Comparison of ENCODE assay signal across 10 cellular contexts in the genomic region with DNA sequence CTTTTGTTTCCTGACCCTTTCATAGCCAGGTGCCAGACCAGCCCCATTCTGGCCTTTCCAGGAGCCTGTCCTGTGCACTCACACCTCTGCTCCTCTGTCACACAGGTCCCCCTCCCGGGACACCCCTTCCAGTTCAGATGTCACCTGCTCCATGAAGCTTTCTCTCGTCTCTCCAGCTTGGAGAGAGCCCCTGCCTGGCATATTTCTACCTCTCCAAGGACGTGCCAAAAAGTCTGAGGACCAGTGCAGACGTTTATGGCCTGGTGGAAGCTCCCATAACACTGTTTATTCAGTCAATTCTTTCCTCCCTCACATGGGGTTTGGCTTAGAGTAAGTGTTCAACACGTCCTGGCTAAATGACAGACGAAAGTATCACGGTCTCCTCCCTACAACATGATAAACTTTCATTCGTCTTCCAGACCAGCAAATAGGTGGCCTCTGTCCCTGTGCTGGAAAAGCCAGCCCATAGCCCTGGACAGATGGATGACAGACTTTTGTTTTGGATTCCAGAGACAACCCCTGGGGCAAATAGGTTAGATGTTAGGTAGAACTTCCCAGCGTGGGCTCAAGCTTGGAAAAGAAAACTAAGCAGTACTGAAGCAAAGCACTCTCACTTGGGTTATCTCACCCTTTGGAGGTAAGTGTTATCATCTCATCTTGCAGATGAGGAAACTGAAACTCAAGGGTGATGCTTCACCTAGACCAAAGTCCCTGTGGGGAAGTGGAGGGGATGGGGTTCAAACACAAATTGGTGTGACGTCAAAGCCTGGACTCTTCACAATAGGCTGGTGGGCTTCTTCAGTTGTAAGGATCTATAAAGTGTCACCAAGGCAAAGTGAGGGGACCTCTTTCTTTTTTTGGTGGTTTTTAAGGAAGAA. TPM values are rescaled to one million over a fixed set of nuclear protein-coding genes. Genes with fewer than 3 reads are reported as not detected.
DNase-seq lines count a peak whose midpoint lies in the region; ATAC-seq, FAIRE-seq and TF ChIP-seq lines count a peak whose summit lies in the region.
"Had no signal": no experiment of that assay in that cellular context is flagged by ENCODE, and none has a peak within 500 bp of the region (broad histone marks: within the 10 kb centered on the region; RNA-seq: fewer than 3 reads in every experiment).

No MANE protein-coding gene starts in this region.

- H2AFZ ChIP-seq in K562 (ENCODE audit: low read depth, low read length): no peak overlapping the region

- no peaks in the 10 kb centered on the region for H3K9me3 Mint-ChIP-seq in natural killer cell

- H3K4me2 ChIP-seq in K562 (ENCODE audit: insufficient read depth, low read length): no peak overlapping the region

- no peaks in the 10 kb centered on the region for H3K27me3 ChIP-seq in A673 (replicated peaks; ENCODE audit: insufficient read depth, low read depth, low read length, poor library complexity)
- no peaks in the 10 kb centered on the region for H3K27me3 ChIP-seq in K562 (ENCODE audit: control insufficient read depth in 2 of 2, insufficient read depth in 2 of 2, low read length in 2 of 2)

- H3K9me3 ChIP-seq in A673 (ENCODE audit: low read depth, low read length, poor library complexity, severe bottlenecking): no peaks in the 10 kb centered on the region
- no peaks in the 10 kb centered on the region for H3K9me3 ChIP-seq in K562 (replicated peaks; ENCODE audit: control insufficient read depth, insufficient read depth, low read depth, low read length)

- H3K4me1 ChIP-seq in A673 (ENCODE audit: insufficient read depth, low read length, poor library complexity, severe bottlenecking): peaks cover 12% of the 10 kb centered on the region
- peaks cover 33 to 50% of the 10 kb centered on the region in 2 experiments for H3K4me1 ChIP-seq in K562 (replicated peaks in 1 of 2; ENCODE audit: control insufficient read depth in 2 of 2, insufficient read depth in 2 of 2, low read length in 2 of 2)

- intact Hi-C loops in A673 (cut with micrococcal nuclease; ENCODE audit: unreplicated experiment): no loop called here
- intact Hi-C loops in K562 (cut with micrococcal nuclease): no loop called here
- intact Hi-C loops in natural killer cell (cut with micrococcal nuclease): no loop called here

- H3K27ac Mint-ChIP-seq in natural killer cell: peak overlapping the region in 1 of 2 donors; percentile 78

- H3K4me3 Mint-ChIP-seq in natural killer cell: peak overlapping the region; percentile 92

- peaks cover 18% of the 10 kb centered on the region for H3K79me2 ChIP-seq in K562 (ENCODE audit: control insufficient read depth, insufficient read depth, low read length)

- H3K4me3 ChIP-seq in A673 (ENCODE audit: low read depth, low read length, poor library complexity, severe bottlenecking): no peak overlapping the region
- H3K4me3 ChIP-seq in K562: no peak overlapping the region

- H3K4me1 Mint-ChIP-seq in natural killer cell: peaks cover 45 to 65% of the 10 kb centered on the region in 2 donors

- H3K36me3 ChIP-seq in A673 (ENCODE audit: insufficient read depth, low read length, poor library complexity, severe bottlenecking): no peaks in the 10 kb centered on the region
- H3K36me3 ChIP-seq in K562 (ENCODE audit: control insufficient read depth, insufficient read depth, low read length): no peaks in the 10 kb centered on the region

- TF ChIP-seq POLR2A in K562 (conservative IDR thresholded peaks at IDR 0.05): no peak

- TF ChIP-seq CTCF in A673 (conservative IDR thresholded peaks at IDR 0.05; ENCODE audit: low read depth, low read length) (no peak), K562 (IDR thresholded peaks at IDR 0.05 in 2 of 3, conservative IDR thresholded peaks at IDR 0.05 in 1 of 3; ENCODE audit: insufficient read depth in 2 of 3, low read depth in 1 of 3, low read length in 3 of 3) (no peak), natural killer cell (IDR thresholded peaks at IDR 0.05) (no peak)

- no peaks in the 10 kb centered on the region for H3K27me3 Mint-ChIP-seq in natural killer cell (ENCODE audit: low read depth in 2 of 2)

- DNase-seq in A673 (ENCODE audit: low spot score) (no peak), K562 (ENCODE audit: extremely low read depth in 1 of 4, low spot score in 3 of 4) (no peak), natural killer cell (no peak), NCI-H1048 (lab: John Stamatoyannopoulos, UW) (no peak), T1000 (lab: John Stamatoyannopoulos, UW) (no peak)
- DNase-seq: activated CD8-positive, alpha-beta memory T cell treated with anti-CD3 and anti-CD28 coated beads, Interleukin-2, amount 50 U/mL, for 4 hours; mesendoderm had no signal

- H4K20me1 ChIP-seq in K562 (replicated peaks; ENCODE audit: control insufficient read depth, insufficient read depth, low read length): peaks cover 29% of the 10 kb centered on the region

- CTCF ChIA-PET in A673 (lab: Charles Lee): no interaction called here
- CTCF ChIA-PET in K562 (lab: Yijun Ruan, JAX; ENCODE audit: low intra/inter-chr PET ratio): no interaction called here

- H3K27ac ChIP-seq in A673 (ENCODE audit: low read depth, low read length, poor library complexity, severe bottlenecking) (no peak overlapping the region), K562 (ENCODE audit: extremely low read depth, low read depth, low read length) (no peak overlapping the region)

- peak overlapping the region in 1 of 2 experiments; percentile 53; a peak in 2 of 4 replicates for H3K9ac ChIP-seq in K562 (ENCODE audit: insufficient read depth in 1 of 2, low read depth in 2 of 2, low read length in 2 of 2)

- ATAC-seq in GM19468 (IDR thresholded peaks at IDR 0.05; ENCODE audit: extremely low read depth, unreplicated experiment): peak; percentile 21
- ATAC-seq in K562: no peak
- ATAC-seq in natural killer cell: peak in 2 of 3 donors; percentile 13 to 29
- ATAC-seq in HG03354 (IDR thresholded peaks at IDR 0.05; ENCODE audit: poor library complexity, severe bottlenecking, unreplicated experiment): no peak
- no peak for ATAC-seq in HG03097 (IDR thresholded peaks at IDR 0.05; ENCODE audit: low FRiP score, unreplicated experiment)

- 26% methylated on average over 10 of the region's 10 CpGs for WGBS in K562 (ENCODE audit: insufficient coverage, low coverage, missing lambda C conversion rate)

- H3K9me1 ChIP-seq in K562 (ENCODE audit: control insufficient read depth, insufficient read depth, low read length): no peaks in the 10 kb centered on the region

- H3K36me3 Mint-ChIP-seq in natural killer cell: no peaks in the 10 kb centered on the region

- no peak for TF ChIP-seq RAD21 in K562 (CRISPR knock-in tag; conservative IDR thresholded peaks at IDR 0.05 in 1 of 2, IDR thresholded peaks at IDR 0.05 in 1 of 2)

- FAIRE-seq in K562 (lab: Jason Lieb, UNC): peak; percentile 78

- BruUV-seq in A673 (replicated peaks; lab: Mats Ljungman, UMichigan): TSS peak; percentile 22
- TSS peak; percentile 36 for BruUV-seq in K562 (replicated peaks; lab: Mats Ljungman, UMichigan)

- in situ Hi-C loops in K562 (cut with MboI): no loop called here

- POLR2A ChIA-PET in A673 (lab: Charles Lee; ENCODE audit: low non-redundant PET) (no interaction called here), K562 (lab: Yijun Ruan, JAX) (no interaction called here)

- TF ChIP-seq EP300 in K562 (IDR thresholded peaks at IDR 0.05; ENCODE audit: low read length): no peak

TF ChIP-seq in K562, 482 proteins besides CTCF, POLR2A, EP300 and RAD21 (continues in another document):
- TF ChIP-seq SNIP1 (IDR thresholded peaks at IDR 0.05; ENCODE audit: low read depth): no peak
- no peak for TF ChIP-seq NFATC3 (IDR thresholded peaks at IDR 0.05)
- no peak for TF ChIP-seq POLR2AphosphoS2 (IDR thresholded peaks at IDR 0.05; ENCODE audit: low read length)
- TF ChIP-seq MCM7 (IDR thresholded peaks at IDR 0.05): no peak
- no peak for TF ChIP-seq ZNF239 (CRISPR knock-in tag; IDR thresholded peaks at IDR 0.05)
- TF ChIP-seq, protein P1, sequence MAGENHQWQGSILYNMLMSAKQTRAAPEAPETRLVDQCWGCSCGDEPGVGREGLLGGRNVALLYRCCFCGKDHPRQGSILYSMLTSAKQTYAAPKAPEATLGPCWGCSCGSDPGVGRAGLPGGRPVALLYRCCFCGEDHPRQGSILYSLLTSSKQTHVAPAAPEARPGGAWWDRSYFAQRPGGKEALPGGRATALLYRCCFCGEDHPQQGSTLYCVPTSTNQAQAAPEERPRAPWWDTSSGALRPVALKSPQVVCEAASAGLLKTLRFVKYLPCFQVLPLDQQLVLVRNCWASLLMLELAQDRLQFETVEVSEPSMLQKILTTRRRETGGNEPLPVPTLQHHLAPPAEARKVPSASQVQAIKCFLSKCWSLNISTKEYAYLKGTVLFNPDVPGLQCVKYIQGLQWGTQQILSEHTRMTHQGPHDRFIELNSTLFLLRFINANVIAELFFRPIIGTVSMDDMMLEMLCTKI (IDR thresholded peaks at IDR 0.05; ENCODE audit: partially characterized antibody): no peak
- TF ChIP-seq RNF2 (IDR thresholded peaks at IDR 0.05): no peak
- no peak for TF ChIP-seq DMBX1 (CRISPR knock-in tag; IDR thresholded peaks at IDR 0.05; ENCODE audit: borderline replicate concordance)
- no peak for TF ChIP-seq EWSR1 (IDR thresholded peaks at IDR 0.05; ENCODE audit: borderline replicate concordance, low read depth, partially characterized antibody)
- TF ChIP-seq MAZ (CRISPR knock-in tag; conservative IDR thresholded peaks at IDR 0.05 in 1 of 2, IDR thresholded peaks at IDR 0.05 in 1 of 2): no peak
- no peak for TF ChIP-seq RBM22 (IDR thresholded peaks at IDR 0.05; ENCODE audit: low read depth, low read length, poor library complexity, severe bottlenecking)

RNA-seq across cellular contexts. Expression of a gene that starts 52.9 kb away (rescaled TPM):
- total RNA-seq in A673 (2021) (31.5 and 37.7 TPM in 2 replicates), K562 (2014; rRNA removed) (18.8 and 21.3 TPM in 2 replicates), K562 (2014; rRNA removed; fragmentation: Illumina TruSeq; extraction: Trizol) (11.0 and 14.5 TPM in 2 replicates), K562 (2015; rRNA removed; fragmentation: Illumina TruSeq; extraction: Trizol) (5.3 and 6.9 TPM in 2 replicates), K562 (2021) (31.6 and 34.8 TPM in 2 replicates), natural killer cell (10 to 100 TPM; 47.2 to 70.1 (median 50.7) TPM)
- 46.9 and 72.4 TPM in 2 replicates for total RNA-seq in K562 (2011; cell fraction: chromatin; rRNA removed; ENCODE audit: low replicate concordance)
- 41.5 and 47.5 TPM in 2 replicates for total RNA-seq in K562 (2011; cell fraction: nucleolus; rRNA removed)
- 38.9 and 42.0 TPM in 2 replicates for total RNA-seq in K562 (2011; cell fraction: nucleoplasm; rRNA removed)
- polyA plus RNA-seq in K562 (2011; rRNA removed) (10.3 and 26.8 TPM in 2 replicates), K562 (2014; fragmentation: Illumina TruSeq; extraction: Trizol) (29.7 and 30.8 TPM in 2 replicates), K562 (2014; fragmentation: Nextera tagmentation; extraction: Ambion mirVana) (under 1 TPM; 0.56 to 0.61 TPM), K562 (2014; rRNA removed) (10.1 and 12.1 TPM in 2 replicates)
- 5.5 and 9.8 TPM in 2 replicates for polyA plus RNA-seq in K562 (2011; cell fraction: cytosol; rRNA removed)
- polyA plus RNA-seq in K562 (2011; cell fraction: nucleus; rRNA removed): 12.7 and 17.7 TPM in 2 replicates
- 20.2 and 46.9 TPM in 2 replicates for polyA plus RNA-seq in K562 (2012)
- 9.1 and 14.0 TPM in 2 replicates for polyA minus RNA-seq in K562 (2011; rRNA and poly(A)+ RNA removed)
- 9.9 and 13.4 TPM in 2 replicates for polyA minus RNA-seq in K562 (2011; cell fraction: cytosol; rRNA and poly(A)+ RNA removed)
- polyA minus RNA-seq in K562 (2011; cell fraction: nucleus; rRNA and poly(A)+ RNA removed): 9.1 and 11.0 TPM in 2 replicates

Comparison
In these comparisons a context has a peak if more than half of its experiments do, and no peak if none do; other contexts are left out.
1. ATAC-seq: peak in GM19468 (single experiment) and natural killer cell (2 of 3); none in K562 (single experiment), HG03354 (single experiment) and HG03097 (single experiment).